ENCODE assay signal across 22 cellular contexts in the genomic region with DNA sequence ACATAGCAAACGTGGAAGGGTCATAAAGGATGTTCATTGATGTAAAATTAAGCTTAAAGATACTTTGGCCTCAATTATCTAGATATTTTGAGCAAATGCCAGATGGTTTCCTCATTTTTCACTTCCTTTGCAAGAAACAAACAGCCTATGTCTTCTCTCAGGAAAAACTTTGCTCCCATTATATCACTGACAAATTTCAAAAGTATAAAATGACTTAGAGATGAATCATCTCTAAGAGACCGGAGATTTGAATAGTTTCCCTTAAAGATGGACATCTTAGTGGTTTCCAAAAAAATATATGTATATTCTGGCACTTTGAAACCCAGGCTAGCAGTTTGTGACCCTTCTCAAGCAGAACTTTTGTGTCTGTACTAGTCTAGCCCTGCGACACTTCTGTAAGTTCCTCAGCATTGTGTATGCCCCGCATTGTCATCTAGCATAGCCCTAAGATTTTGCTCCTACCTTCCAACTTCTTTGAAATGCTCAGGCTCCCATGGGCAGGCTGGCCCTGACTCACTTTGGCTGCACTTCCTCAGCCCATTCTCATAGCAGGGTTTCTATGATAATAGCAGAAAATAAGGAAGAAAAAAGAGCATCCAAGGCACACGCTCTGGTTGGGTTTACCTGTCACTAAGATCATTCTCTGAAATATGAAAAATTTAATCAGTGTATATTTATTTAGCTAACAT. TPM values are rescaled to one million over a fixed set of nuclear protein-coding genes. Genes with fewer than 3 reads are reported as not detected.
"Had no signal": no experiment of that assay in that cellular context is flagged by ENCODE, and none has a peak within 500 bp of the region (broad histone marks: within the 10 kb centered on the region; RNA-seq: fewer than 3 reads in every experiment).

No MANE protein-coding gene starts in this region.

- H3K4me3 ChIP-seq: right lobe of liver, spleen had no signal

- H3K36me3 Mint-ChIP-seq: activated naive CD8-positive, alpha-beta T cell; naive B cell; stimulated activated naive B cell treated with anti-CD40 and anti-IgM and Interleukin-4, amounts not matched to agents 10 μg/mL and 1 μg/mL and 100 μg/mL, for 72 hours had no signal

- H3K9me3 Mint-ChIP-seq: activated CD4-positive, alpha-beta memory T cell treated with anti-CD3 and anti-CD28 coated beads, Interleukin-2, amount 10 ng/mL, durations not matched to agents 7 days and 5 days; dendritic cell treated with granulocyte-macrophage colony-stimulating factor and Interleukin-4, amounts not matched to agents 40 ng/mL and 50 ng/mL, for 4 days had no signal

- H3K4me1 Mint-ChIP-seq: activated CD4-positive, alpha-beta memory T cell treated with anti-CD3 and anti-CD28 coated beads, Interleukin-2, amount 10 ng/mL, durations not matched to agents 7 days and 5 days; naive B cell; stimulated activated naive B cell treated with anti-CD40 and anti-IgM and Interleukin-4, amounts not matched to agents 10 μg/mL and 1 μg/mL and 100 μg/mL, for 72 hours had no signal

- H3K4me3 Mint-ChIP-seq: activated CD4-positive, alpha-beta memory T cell treated with anti-CD3 and anti-CD28 coated beads, Interleukin-2, amount 10 ng/mL, durations not matched to agents 7 days and 5 days; activated naive CD8-positive, alpha-beta T cell; dendritic cell treated with granulocyte-macrophage colony-stimulating factor and Interleukin-4, amounts not matched to agents 40 ng/mL and 50 ng/mL, for 4 days; naive B cell; stimulated activated naive B cell treated with anti-CD40 and anti-IgM and Interleukin-4, amounts not matched to agents 10 μg/mL and 1 μg/mL and 100 μg/mL, for 72 hours had no signal

- ATAC-seq: left colon; right lobe of liver; stimulated activated naive B cell treated with anti-CD40 and anti-IgM and Interleukin-4, amounts not matched to agents 10 μg/mL and 1 μg/mL and 100 μg/mL, for 72 hours had no signal

- H3K36me3 ChIP-seq: neutrophil, right lobe of liver, spleen had no signal

- DNase-seq: activated CD4-positive, alpha-beta memory T cell treated with anti-CD3 and anti-CD28 coated beads, Interleukin-2, amount 10 ng/mL, durations not matched to agents 7 days and 5 days; activated gamma-delta T cell; activated T-cell treated with anti-CD3 and anti-CD28 coated beads, Interleukin-2, amount 50 U/mL, for 48 hours; amygdala; caudate nucleus; glutamatergic neuron; left colon; naive B cell; right lobe of liver; spleen; stimulated activated CD4-positive, alpha-beta T cell treated with anti-CD3 and anti-CD28 coated beads, Interleukin-1b, Interleukin-23, amount 100 ng/mL, for 48 hours; stimulated activated naive B cell treated with anti-CD40 and anti-IgM and Interleukin-4, amounts not matched to agents 10 μg/mL and 1 μg/mL and 100 μg/mL, for 72 hours; substantia nigra; T-helper 9 cell; trophoblast cell had no signal

- H3K27me3 ChIP-seq: right lobe of liver had no signal

- H3K27ac Mint-ChIP-seq: activated CD4-positive, alpha-beta memory T cell treated with anti-CD3 and anti-CD28 coated beads, Interleukin-2, amount 10 ng/mL, durations not matched to agents 7 days and 5 days; activated naive CD8-positive, alpha-beta T cell; dendritic cell treated with granulocyte-macrophage colony-stimulating factor and Interleukin-4, amounts not matched to agents 40 ng/mL and 50 ng/mL, for 4 days; naive B cell; stimulated activated naive B cell treated with anti-CD40 and anti-IgM and Interleukin-4, amounts not matched to agents 10 μg/mL and 1 μg/mL and 100 μg/mL, for 72 hours had no signal

- H3K9me3 ChIP-seq: neutrophil, right lobe of liver had no signal

- H3K27ac ChIP-seq: neutrophil, right lobe of liver, spleen had no signal

- H3K4me1 ChIP-seq: right lobe of liver, spleen had no signal

RNA-seq across cellular contexts. Expression of gene POU3F2, which starts 25.7 kb away (rescaled TPM):
- total RNA-seq: activated CD4-positive, alpha-beta memory T cell treated with anti-CD3 and anti-CD28 coated beads, Interleukin-2, amount 10 ng/mL, durations not matched to agents 7 days and 5 days; fibroblast of villous mesenchyme; left colon; lung microvascular endothelial cell; posterior vena cava; right lobe of liver; spleen had no signal
- polyA plus RNA-seq: esophagus had no signal
